Comparison of ENCODE assay signal across 22 cellular contexts in the genomic region with DNA sequence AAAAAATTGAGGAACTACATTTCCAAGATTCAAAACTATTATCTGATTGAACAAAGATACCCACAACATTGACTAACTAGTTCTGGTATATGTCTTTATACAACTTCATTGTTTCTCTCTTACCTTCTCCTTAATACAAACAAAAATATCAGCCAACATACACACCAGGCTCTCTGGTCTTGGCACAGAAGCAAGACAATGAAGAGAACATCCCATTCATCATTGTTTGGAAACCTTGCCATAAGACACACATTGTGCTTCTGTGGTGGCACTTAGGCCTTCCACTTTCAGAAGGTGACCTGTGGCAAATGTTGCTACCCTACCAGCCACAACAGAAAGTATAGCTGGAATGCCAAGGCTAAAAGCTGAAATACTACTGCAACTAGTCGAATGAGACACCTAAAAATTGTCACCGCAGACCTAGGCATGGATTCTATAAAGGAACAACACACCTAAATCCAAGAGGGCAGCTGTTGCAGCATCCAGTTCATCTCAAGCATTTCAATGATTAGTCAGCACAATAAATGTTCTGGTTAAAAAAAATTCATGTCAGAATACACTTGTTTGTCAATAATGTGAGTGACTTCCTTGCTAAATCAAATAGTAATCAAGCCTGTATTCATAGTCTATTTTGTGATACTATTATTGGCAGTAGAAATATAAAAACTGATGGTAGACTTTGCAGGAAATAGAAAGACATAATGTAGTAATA. TPM values are rescaled to one million over a fixed set of nuclear protein-coding genes. Genes with fewer than 3 reads are reported as not detected.
A peak's percentile ranks its signal among the peaks of the same experiment; 100 is the strongest.
DNase-seq lines count a peak whose midpoint lies in the region; ATAC-seq, FAIRE-seq and TF ChIP-seq lines count a peak whose summit lies in the region.
"Had no signal": no experiment of that assay in that cellular context is flagged by ENCODE, and none has a peak within 500 bp of the region (broad histone marks: within the 10 kb centered on the region; RNA-seq: fewer than 3 reads in every experiment).

No MANE protein-coding gene starts in this region.

- BruUV-seq in mammary epithelial cell (replicated peaks; lab: Mats Ljungman, UMichigan): no TSS peak
- BruUV-seq in MCF 10A (replicated peaks; lab: Mats Ljungman, UMichigan): no TSS peak
- no TSS peak for BruUV-seq in PC-3 (replicated peaks; lab: Mats Ljungman, UMichigan)

- intact Hi-C loops in mammary epithelial cell (cut with micrococcal nuclease) (no loop called here), MCF 10A (cut with micrococcal nuclease) (no loop called here), PC-3 (cut with micrococcal nuclease) (no loop called here), prostate gland (cut with DNase I) (no loop called here)

- no peaks in the 10 kb centered on the region for H3K36me3 ChIP-seq in mammary epithelial cell (ENCODE audit: insufficient read depth, low read length)
- H3K36me3 ChIP-seq in PC-3 (ENCODE audit: low read depth, low read length): no peaks in the 10 kb centered on the region
- no peaks in the 10 kb centered on the region for H3K36me3 ChIP-seq in prostate gland
- H3K36me3 ChIP-seq: SJCRH30 had no signal

- H3K27ac ChIP-seq in mammary epithelial cell (ENCODE audit: insufficient read depth, low read depth, low read length) (no peak overlapping the region), PC-3 (ENCODE audit: low read length) (no peak overlapping the region), prostate gland (no peak overlapping the region)
- H3K27ac ChIP-seq: RWPE1, SJCRH30 had no signal

- H3K9me3 Mint-ChIP-seq in MCF 10A (ENCODE audit: unreplicated experiment): no peaks in the 10 kb centered on the region
- H3K9me3 Mint-ChIP-seq: CD4-positive, alpha-beta T cell had no signal

- WGBS in mammary epithelial cell (ENCODE audit: low coverage, missing lambda C conversion rate): 62% methylated on average over 2 of the region's 2 CpGs
- 84% methylated on average over 2 of the region's 2 CpGs for WGBS in prostate gland

- no peaks in the 10 kb centered on the region for H3K9me3 ChIP-seq in mammary epithelial cell (replicated peaks; ENCODE audit: insufficient read depth, low read length)
- H3K9me3 ChIP-seq in PC-3 (ENCODE audit: low read length): no peaks in the 10 kb centered on the region
- H3K9me3 ChIP-seq in prostate gland: no peaks in the 10 kb centered on the region
- H3K9me3 ChIP-seq: SJCRH30 had no signal

- H3K4me1 ChIP-seq in mammary epithelial cell (ENCODE audit: insufficient read depth, low read length) (no peaks in the 10 kb centered on the region), PC-3 (ENCODE audit: insufficient read depth, low read length) (no peaks in the 10 kb centered on the region; the same call in 1 of the 2 replicates), prostate gland (replicated peaks) (no peaks in the 10 kb centered on the region)

- H3K27ac Mint-ChIP-seq in MCF 10A (ENCODE audit: low read depth, unreplicated experiment): no peak overlapping the region
- H3K27ac Mint-ChIP-seq: CD4-positive, alpha-beta T cell had no signal

- in situ Hi-C loops in mammary epithelial cell (cut with MboI; ENCODE audit: low sequenced_read_pairs in 2 of 2): no loop called here

- H3K9me2 ChIP-seq in PC-3 (replicated peaks; ENCODE audit: low read length): no peaks in the 10 kb centered on the region

- peak overlapping the region; percentile 42 for H2AFZ ChIP-seq in mammary epithelial cell (ENCODE audit: low read depth, low read length)
- H2AFZ ChIP-seq in PC-3 (ENCODE audit: low read length): no peak overlapping the region

- dilution Hi-C loops in mammary epithelial cell (cut with HindIII; ENCODE audit: low sequenced_read_pairs): no loop called here

- ATAC-seq in PC-3: no peak
- ATAC-seq in HG02678 (IDR thresholded peaks at IDR 0.05; ENCODE audit: unreplicated experiment): no peak

- peak; percentile 42 for FAIRE-seq in GM12892 (lab: Jason Lieb, UNC)
- FAIRE-seq: GM19239, H1 had no signal

- no peaks in the 10 kb centered on the region for H3K27me3 Mint-ChIP-seq in MCF 10A (ENCODE audit: insufficient read depth, unreplicated experiment)

- TF ChIP-seq CTCF in mammary epithelial cell (conservative IDR thresholded peaks at IDR 0.05 in 1 of 2, IDR thresholded peaks at IDR 0.05 in 1 of 2; ENCODE audit: extremely low read depth in 1 of 2, insufficient read depth in 1 of 2, low read depth in 1 of 2, low read length in 2 of 2) (no peak), MCF 10A (IDR thresholded peaks at IDR 0.05; ENCODE audit: unreplicated experiment) (no peak), PC-3 (conservative IDR thresholded peaks at IDR 0.05; ENCODE audit: low read depth, low read length) (no peak), prostate gland (IDR thresholded peaks at IDR 0.05) (no peak)

- no peaks in the 10 kb centered on the region for H3K36me3 Mint-ChIP-seq in MCF 10A (ENCODE audit: insufficient read depth, unreplicated experiment)

- DNase-seq in mammary epithelial cell: no peak
- DNase-seq in MCF 10A (ENCODE audit: unreplicated experiment): no peak
- DNase-seq in GM12892 (ENCODE audit: insufficient read length): no peak
- DNase-seq in PC-3: peak; percentile 7
- DNase-seq in prostate gland (ENCODE audit: low spot score): peak; percentile 40
- DNase-seq in NCI-H446 (lab: John Stamatoyannopoulos, UW): no peak
- DNase-seq: CD4-positive, alpha-beta T cell; COR-L47; GDM1; NCI-H1092; NCI-H1436; NCI-H187 treated with DMSO at 0.1 percent for 48 hours; NCI-H2171; NCI-H345; NCI-H524 treated with DMSO at 0.1 percent for 48 hours; SJCRH30; T-helper 9 cell had no signal

- no peak overlapping the region for H3K4me2 ChIP-seq in mammary epithelial cell (ENCODE audit: insufficient read depth, low read depth, low read length)
- no peak overlapping the region for H3K4me2 ChIP-seq in PC-3 (ENCODE audit: low read length)

- POLR2A ChIA-PET in MCF 10A (lab: Yijun Ruan, JAX) (no interaction called here), PC-3 (lab: Charles Lee; ENCODE audit: unreplicated experiment) (no interaction called here)

- H3K9ac ChIP-seq in mammary epithelial cell (ENCODE audit: insufficient read depth, low read length) (no peak overlapping the region), PC-3 (ENCODE audit: low read length) (no peak overlapping the region)

- H4K20me1 ChIP-seq in mammary epithelial cell (ENCODE audit: insufficient read depth, low read length) (no peaks in the 10 kb centered on the region), PC-3 (ENCODE audit: low read length) (no peaks in the 10 kb centered on the region)

- H3K79me2 ChIP-seq in mammary epithelial cell (ENCODE audit: insufficient read depth, low read length): no peaks in the 10 kb centered on the region
- H3K79me2 ChIP-seq in PC-3 (ENCODE audit: low read length): no peaks in the 10 kb centered on the region

- H3K4me3 ChIP-seq in mammary epithelial cell (replicated peaks in 1 of 3; ENCODE audit: insufficient read depth in 1 of 3, low read depth in 2 of 3, low read length in 3 of 3) (no peak overlapping the region), PC-3 (ENCODE audit: low read length) (no peak overlapping the region), prostate gland (no peak overlapping the region)
- H3K4me3 ChIP-seq: SJCRH30 had no signal

- TF ChIP-seq POLR2A in GM12892 (IDR thresholded peaks at IDR 0.05; ENCODE audit: low read depth, low read length) (no peak), prostate gland (IDR thresholded peaks at IDR 0.05) (no peak)

- H3K4me3 Mint-ChIP-seq in MCF 10A (ENCODE audit: unreplicated experiment): no peak overlapping the region
- H3K4me3 Mint-ChIP-seq: CD4-positive, alpha-beta T cell had no signal

- no peaks in the 10 kb centered on the region for H3F3A ChIP-seq in PC-3 (ENCODE audit: low read length, unreplicated experiment)

- H3K27me3 ChIP-seq in mammary epithelial cell (ENCODE audit: insufficient read depth, low read length) (no peaks in the 10 kb centered on the region), PC-3 (ENCODE audit: low read length) (no peaks in the 10 kb centered on the region), prostate gland (replicated peaks; ENCODE audit: insufficient read depth) (no peaks in the 10 kb centered on the region)
- H3K27me3 ChIP-seq: SJCRH30 had no signal

- CTCF ChIA-PET in mammary epithelial cell (lab: Charles Lee; ENCODE audit: low non-redundant PET) (no interaction called here), MCF 10A (lab: Yijun Ruan, JAX) (no interaction called here), PC-3 (lab: Charles Lee) (no interaction called here)

- peaks cover 8% of the 10 kb centered on the region for H3K4me1 Mint-ChIP-seq in MCF 10A (ENCODE audit: insufficient read depth, unreplicated experiment)

RNA-seq across cellular contexts. Expression of a gene that starts 26.3 kb away (rescaled TPM):
- total RNA-seq in mammary epithelial cell (1 to 10 TPM; 4.3 to 8.8 TPM), MCF 10A (2022) (not detected in 2 replicates), PC-3 (2014; rRNA removed) (0.47 and 1.3 TPM in 2 replicates), prostate gland (10 to 100 TPM; 15.8 to 21.5 TPM)
- 0.87 TPM for polyA plus RNA-seq in mammary epithelial cell
- polyA minus RNA-seq in mammary epithelial cell: not detected
- 0.17 TPM for polyA plus RNA-seq in GM12892 (2012; ENCODE audit: missing spikeins)
- total RNA-seq: CD4-positive, alpha-beta T cell; LHCN-M2 had no signal

Comparison
In these comparisons a context has a peak if more than half of its experiments do, and no peak if none do; other contexts are left out.
1. DNase-seq: peak in PC-3 (single experiment) and prostate gland (single experiment); none in mammary epithelial cell (single experiment), MCF 10A (single experiment), GM12892 (single experiment) and NCI-H446 (0 of 2).